Comparison of ENCODE assay signal across 17 cellular contexts in the genomic region with DNA sequence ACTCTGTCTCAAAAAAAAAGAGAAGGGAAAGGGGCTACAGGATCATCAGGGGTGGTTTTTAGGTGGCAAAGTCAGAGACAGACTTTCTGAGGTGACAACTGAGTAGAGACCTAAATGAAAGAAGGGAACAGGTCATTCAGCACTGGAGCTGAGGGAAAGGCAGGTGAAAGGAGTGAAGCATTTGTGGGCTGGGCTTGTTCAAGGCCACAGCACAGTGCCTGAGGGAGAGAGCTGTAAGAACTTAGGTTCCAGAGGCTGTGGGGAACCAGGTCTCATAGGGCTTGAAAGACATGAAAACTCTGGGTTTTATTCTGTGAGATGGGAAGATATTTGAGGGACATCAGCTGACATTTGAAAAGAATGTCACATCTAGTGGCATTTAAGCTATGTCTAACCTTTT.
"Had no signal": no experiment of that assay in that cellular context is flagged by ENCODE, and none has a peak within 500 bp of the region (broad histone marks: within the 10 kb centered on the region; RNA-seq: fewer than 3 reads in every experiment).

No MANE protein-coding gene starts in this region.

- H3K4me3 ChIP-seq: ascending aorta, breast epithelium, dorsolateral prefrontal cortex, gastrocnemius medialis, heart right ventricle, lung, ovary, tibial artery, uterus had no signal

- H3K4me1 ChIP-seq: ascending aorta, breast epithelium, gastrocnemius medialis, tibial artery, uterus had no signal

- H3K27ac ChIP-seq: ascending aorta, breast epithelium, dorsolateral prefrontal cortex, gastrocnemius medialis, heart right ventricle, ovary, tibial artery, uterus had no signal

- H3K27me3 ChIP-seq: ascending aorta, breast epithelium, dorsolateral prefrontal cortex, gastrocnemius medialis, heart right ventricle, ovary, tibial artery, uterus had no signal

- H3K9me3 Mint-ChIP-seq: activated T-cell treated with anti-CD3 and anti-CD28 coated beads, Interleukin-2, amount 50 U/mL, for 72 hours; mesothelial cell of epicardium had no signal

- H3K4me3 Mint-ChIP-seq: activated T-cell treated with anti-CD3 and anti-CD28 coated beads, Interleukin-2, amount 50 U/mL, for 72 hours; mesothelial cell of epicardium had no signal

- H3K27ac Mint-ChIP-seq: activated T-cell treated with anti-CD3 and anti-CD28 coated beads, Interleukin-2, amount 50 U/mL, for 72 hours; mesothelial cell of epicardium had no signal

- DNase-seq: activated CD4-positive, CD25-positive, alpha-beta regulatory T cell; activated gamma-delta T cell; activated T-cell treated with anti-CD3 and anti-CD28 coated beads, Interleukin-2, amount 50 U/mL, for 72 hours; dorsolateral prefrontal cortex; erythroblast; gastrocnemius medialis; heart right ventricle; left cardiac atrium; ovary; T-helper 2 cell; tibial artery; uterus had no signal

- H3K4me1 Mint-ChIP-seq: mesothelial cell of epicardium had no signal

- H3K36me3 ChIP-seq: breast epithelium, ovary, uterus had no signal

- ATAC-seq: activated T-cell treated with anti-CD3 and anti-CD28 coated beads, Interleukin-2, amount 50 U/mL, for 72 hours; gastrocnemius medialis; heart right ventricle; left cardiac atrium; sciatic nerve had no signal

- H3K9me3 ChIP-seq: ascending aorta, breast epithelium, gastrocnemius medialis, heart right ventricle, ovary, tibial artery, uterus had no signal
